8 cellular contexts compared by ENCODE assay signal in the genomic region with DNA sequence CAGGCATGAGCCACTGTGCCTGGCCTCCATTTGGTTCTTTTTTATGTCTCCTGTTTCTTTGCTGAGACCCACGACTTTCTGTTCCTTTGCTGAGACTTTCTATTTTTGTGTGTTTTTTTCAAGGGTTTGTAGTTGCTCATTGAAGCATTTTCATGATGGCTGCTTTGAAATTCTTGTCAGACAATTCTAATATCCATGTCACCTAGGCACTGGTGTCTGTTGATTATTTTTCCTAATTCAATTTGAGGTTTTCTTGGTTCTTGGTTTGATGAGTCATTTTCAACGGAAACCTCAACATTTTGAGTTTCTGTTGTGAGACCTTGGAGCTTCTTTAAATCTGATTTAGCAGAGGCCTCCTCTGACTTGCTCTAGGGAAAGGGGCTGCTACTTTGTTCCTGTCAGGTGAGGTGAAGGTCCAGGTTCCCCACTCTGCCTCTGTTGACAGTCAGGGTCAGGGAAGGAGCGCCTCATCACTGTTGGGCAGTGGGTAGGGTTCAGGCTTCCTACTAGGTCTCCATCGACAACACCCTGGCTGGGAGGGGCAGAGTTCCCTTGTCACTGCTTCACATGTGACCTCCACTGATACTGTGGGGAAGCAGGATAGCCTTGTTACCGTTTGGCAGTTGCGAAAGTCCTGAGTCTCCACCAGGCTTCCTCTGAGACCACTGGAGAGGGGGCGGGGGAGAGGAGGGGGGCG.
DNase-seq lines count a peak whose midpoint lies in the region; ATAC-seq and TF ChIP-seq lines count a peak whose summit lies in the region.

No MANE protein-coding gene starts in this region.

- peak overlapping the region; percentile 37 for H3K9ac ChIP-seq in HUES6 (ENCODE audit: low read length)

- H3K4me1 ChIP-seq in HUES6 (ENCODE audit: control insufficient read depth, insufficient read depth, low read length) = peaks cover 29% of the 10 kb centered on the region

- H3K36me3 Mint-ChIP-seq in WTC11 (no peaks in the 10 kb centered on the region), naive B cell (peaks cover 13 to 17% of the 10 kb centered on the region in 2 donors)

- H3K4me3 ChIP-seq in HUES6 (ENCODE audit: low read depth, low read length) = peak overlapping the region; percentile 39

- peaks cover 25% of the 10 kb centered on the region for H3K4me1 Mint-ChIP-seq in WTC11
- peaks cover 25 to 41% (median 26%) of the 10 kb centered on the region in 3 donors for H3K4me1 Mint-ChIP-seq in naive B cell

- peak; percentile 69 for ATAC-seq in GM18511 (IDR thresholded peaks at IDR 0.05; ENCODE audit: unreplicated experiment)
- peak; percentile 66 for ATAC-seq in WTC11
- ATAC-seq in naive B cell (ENCODE audit: low read depth in 2 of 2) = peak; percentile 17 to 35

- H3K27ac Mint-ChIP-seq in WTC11 = peak overlapping the region; percentile 68
- peak overlapping the region in 5 of 6 donors; percentile 48 to 88 (median 72) for H3K27ac Mint-ChIP-seq in naive B cell

- CTCF ChIA-PET in WTC11 (lab: Charles Lee) = interaction anchor here (0.5 to 4.5 kb wide), 5 partner anchors 9 to 991 kb away, joined by 3 to 55 read pairs (median 4); no protein-coding TSS in a partner anchor

- POLR2A ChIA-PET in WTC11 (lab: Charles Lee) = interaction anchor here (0.5 to 1.1 kb wide), 2 partner anchors 11 to 135 kb away, joined by 3 to 4 read pairs; no protein-coding TSS in a partner anchor

- no peak for TF ChIP-seq CTCF in WTC11 (IDR thresholded peaks at IDR 0.05)

- no peaks in the 10 kb centered on the region for H3K36me3 ChIP-seq in HUES6 (ENCODE audit: control insufficient read depth, insufficient read depth, low read length)

- H3K9me3 Mint-ChIP-seq in WTC11 = no peaks in the 10 kb centered on the region
- peaks cover 0 to 14% (median 9%) of the 10 kb centered on the region in 7 donors for H3K9me3 Mint-ChIP-seq in naive B cell

- H3K27me3 ChIP-seq in HUES6 (ENCODE audit: control insufficient read depth, insufficient read depth, low read length) = no peaks in the 10 kb centered on the region; the same call in 1 of the 2 replicates

- intact Hi-C loops in posterior vena cava (cut with DNase I) = no loop called here

- H3K27me3 Mint-ChIP-seq in WTC11 (ENCODE audit: low read depth) = peaks cover 19% of the 10 kb centered on the region
- no peaks in the 10 kb centered on the region for H3K27me3 Mint-ChIP-seq in naive B cell

- no peak overlapping the region; the same call in 1 of the 2 replicates for H3K27ac ChIP-seq in HUES6 (ENCODE audit: low read depth, low read length)

- DNase-seq in WTC11 (ENCODE audit: low spot score) (peak; percentile 57), ecto neural progenitor cell (ENCODE audit: low spot score) (peak; percentile 9), naive B cell (peak; percentile 11), SHP77 treated with DMSO at 0.1 percent for 48 hours (lab: John Stamatoyannopoulos, UW) (no peak), posterior vena cava (ENCODE audit: low spot score) (no peak), mesenteric fat pad (ENCODE audit: low spot score) (no peak)

- no peaks in the 10 kb centered on the region for H3K9me3 ChIP-seq in HUES6 (ENCODE audit: control insufficient read depth, insufficient read depth, low read depth, low read length)

- peak overlapping the region; percentile 32 for H3K4me3 Mint-ChIP-seq in WTC11
- H3K4me3 Mint-ChIP-seq in naive B cell = peak overlapping the region in 7 of 8 donors; percentile 67 to 87 (median 74)

TF ChIP-seq in WTC11, 78 proteins besides CTCF, POLR2A, EP300 and RAD21:
- TF ChIP-seq FOXP1 (CRISPR knock-in tag; IDR thresholded peaks at IDR 0.05; ENCODE audit: borderline replicate concordance) = no peak
- TF ChIP-seq, protein P1, sequence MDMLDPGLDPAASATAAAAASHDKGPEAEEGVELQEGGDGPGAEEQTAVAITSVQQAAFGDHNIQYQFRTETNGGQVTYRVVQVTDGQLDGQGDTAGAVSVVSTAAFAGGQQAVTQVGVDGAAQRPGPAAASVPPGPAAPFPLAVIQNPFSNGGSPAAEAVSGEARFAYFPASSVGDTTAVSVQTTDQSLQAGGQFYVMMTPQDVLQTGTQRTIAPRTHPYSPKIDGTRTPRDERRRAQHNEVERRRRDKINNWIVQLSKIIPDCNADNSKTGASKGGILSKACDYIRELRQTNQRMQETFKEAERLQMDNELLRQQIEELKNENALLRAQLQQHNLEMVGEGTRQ (CRISPR knock-in tag; IDR thresholded peaks at IDR 0.05) = peak; percentile 32; the same call in 1 of the 2 replicates

Comparison
In these comparisons a context has a peak if more than half of its experiments do, and no peak if none do; other contexts are left out.
1. DNase-seq: peak in WTC11 (single experiment), ecto neural progenitor cell (single experiment) and naive B cell (single experiment); none in SHP77 treated with DMSO at 0.1 percent for 48 hours (single experiment), posterior vena cava (single experiment) and mesenteric fat pad (single experiment).
2. Peak in every context shown above with its lines, with median percentiles within 50 percentile points of each other: ATAC-seq.